ENCODE assay signal across 1 cellular context in the genomic region with DNA sequence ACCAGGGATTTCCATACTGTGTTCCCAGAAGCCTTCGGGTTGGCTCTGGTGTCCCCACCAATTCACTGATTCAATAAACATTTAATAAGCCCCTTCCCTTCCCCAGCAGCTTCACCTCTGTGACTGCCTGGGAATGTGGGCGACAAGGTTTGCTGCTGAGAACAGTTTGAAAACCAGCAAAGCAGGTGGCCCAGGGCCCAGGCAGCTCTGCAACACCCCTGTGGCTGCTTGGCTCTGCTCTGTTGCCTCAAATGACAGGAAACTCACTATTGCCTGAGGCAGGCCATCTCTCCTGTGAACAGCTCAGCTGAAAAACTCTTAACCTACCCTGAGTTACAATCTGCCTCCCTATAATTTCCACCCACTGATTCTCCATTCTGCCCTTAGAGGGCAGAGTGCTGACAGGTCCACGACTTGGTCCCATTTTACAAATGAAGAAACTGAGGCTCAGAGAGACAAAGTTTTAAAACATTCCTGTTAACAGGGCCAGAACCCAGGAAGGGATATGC.
TF ChIP-seq lines count a peak whose summit lies in the region.

No MANE protein-coding gene starts in this region.

TF ChIP-seq in GM12878, 131 proteins besides CTCF, POLR2A, EP300 and RAD21 (continued from another document and continues in another):
- TF ChIP-seq, protein P1, sequence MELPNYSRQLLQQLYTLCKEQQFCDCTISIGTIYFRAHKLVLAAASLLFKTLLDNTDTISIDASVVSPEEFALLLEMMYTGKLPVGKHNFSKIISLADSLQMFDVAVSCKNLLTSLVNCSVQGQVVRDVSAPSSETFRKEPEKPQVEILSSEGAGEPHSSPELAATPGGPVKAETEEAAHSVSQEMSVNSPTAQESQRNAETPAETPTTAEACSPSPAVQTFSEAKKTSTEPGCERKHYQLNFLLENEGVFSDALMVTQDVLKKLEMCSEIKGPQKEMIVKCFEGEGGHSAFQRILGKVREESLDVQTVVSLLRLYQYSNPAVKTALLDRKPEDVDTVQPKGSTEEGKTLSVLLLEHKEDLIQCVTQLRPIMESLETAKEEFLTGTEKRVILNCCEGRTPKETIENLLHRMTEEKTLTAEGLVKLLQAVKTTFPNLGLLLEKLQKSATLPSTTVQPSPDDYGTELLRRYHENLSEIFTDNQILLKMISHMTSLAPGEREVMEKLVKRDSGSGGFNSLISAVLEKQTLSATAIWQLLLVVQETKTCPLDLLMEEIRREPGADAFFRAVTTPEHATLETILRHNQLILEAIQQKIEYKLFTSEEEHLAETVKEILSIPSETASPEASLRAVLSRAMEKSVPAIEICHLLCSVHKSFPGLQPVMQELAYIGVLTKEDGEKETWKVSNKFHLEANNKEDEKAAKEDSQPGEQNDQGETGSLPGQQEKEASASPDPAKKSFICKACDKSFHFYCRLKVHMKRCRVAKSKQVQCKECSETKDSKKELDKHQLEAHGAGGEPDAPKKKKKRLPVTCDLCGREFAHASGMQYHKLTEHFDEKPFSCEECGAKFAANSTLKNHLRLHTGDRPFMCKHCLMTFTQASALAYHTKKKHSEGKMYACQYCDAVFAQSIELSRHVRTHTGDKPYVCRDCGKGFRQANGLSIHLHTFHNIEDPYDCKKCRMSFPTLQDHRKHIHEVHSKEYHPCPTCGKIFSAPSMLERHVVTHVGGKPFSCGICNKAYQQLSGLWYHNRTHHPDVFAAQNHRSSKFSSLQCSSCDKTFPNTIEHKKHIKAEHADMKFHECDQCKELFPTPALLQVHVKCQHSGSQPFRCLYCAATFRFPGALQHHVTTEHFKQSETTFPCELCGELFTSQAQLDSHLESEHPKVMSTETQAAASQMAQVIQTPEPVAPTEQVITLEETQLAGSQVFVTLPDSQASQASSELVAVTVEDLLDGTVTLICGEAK (IDR thresholded peaks at IDR 0.05; ENCODE audit: borderline replicate concordance) = no peak
- no peak for TF ChIP-seq CHD4 (IDR thresholded peaks at IDR 0.05)
- no peak; the same call in 1 of the 2 replicates for TF ChIP-seq SMC3 (IDR thresholded peaks at IDR 0.05; ENCODE audit: borderline replicate concordance, low read length)
- TF ChIP-seq, protein P2, sequence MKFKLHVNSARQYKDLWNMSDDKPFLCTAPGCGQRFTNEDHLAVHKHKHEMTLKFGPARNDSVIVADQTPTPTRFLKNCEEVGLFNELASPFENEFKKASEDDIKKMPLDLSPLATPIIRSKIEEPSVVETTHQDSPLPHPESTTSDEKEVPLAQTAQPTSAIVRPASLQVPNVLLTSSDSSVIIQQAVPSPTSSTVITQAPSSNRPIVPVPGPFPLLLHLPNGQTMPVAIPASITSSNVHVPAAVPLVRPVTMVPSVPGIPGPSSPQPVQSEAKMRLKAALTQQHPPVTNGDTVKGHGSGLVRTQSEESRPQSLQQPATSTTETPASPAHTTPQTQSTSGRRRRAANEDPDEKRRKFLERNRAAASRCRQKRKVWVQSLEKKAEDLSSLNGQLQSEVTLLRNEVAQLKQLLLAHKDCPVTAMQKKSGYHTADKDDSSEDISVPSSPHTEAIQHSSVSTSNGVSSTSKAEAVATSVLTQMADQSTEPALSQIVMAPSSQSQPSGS (IDR thresholded peaks at IDR 0.05; ENCODE audit: low read length) = no peak
- 0 out of 2 replicates have a peak, but pooled peaks have one; percentile 26 for TF ChIP-seq TBL1XR1 (IDR thresholded peaks at IDR 0.05; ENCODE audit: low read depth, low read length)
- 0 out of 2 replicates have a peak, but pooled peaks have one; percentile 19 for TF ChIP-seq GATAD2B (conservative IDR thresholded peaks at IDR 0.05; ENCODE audit: low read depth)
- peak; percentile 31; the same call in 1 of the 2 replicates for TF ChIP-seq ATF7 (IDR thresholded peaks at IDR 0.05; ENCODE audit: low read depth)
- 0 out of 2 replicates have a peak, but pooled peaks have one; percentile 20 for TF ChIP-seq HDGF (IDR thresholded peaks at IDR 0.05)
- TF ChIP-seq, protein P3, sequence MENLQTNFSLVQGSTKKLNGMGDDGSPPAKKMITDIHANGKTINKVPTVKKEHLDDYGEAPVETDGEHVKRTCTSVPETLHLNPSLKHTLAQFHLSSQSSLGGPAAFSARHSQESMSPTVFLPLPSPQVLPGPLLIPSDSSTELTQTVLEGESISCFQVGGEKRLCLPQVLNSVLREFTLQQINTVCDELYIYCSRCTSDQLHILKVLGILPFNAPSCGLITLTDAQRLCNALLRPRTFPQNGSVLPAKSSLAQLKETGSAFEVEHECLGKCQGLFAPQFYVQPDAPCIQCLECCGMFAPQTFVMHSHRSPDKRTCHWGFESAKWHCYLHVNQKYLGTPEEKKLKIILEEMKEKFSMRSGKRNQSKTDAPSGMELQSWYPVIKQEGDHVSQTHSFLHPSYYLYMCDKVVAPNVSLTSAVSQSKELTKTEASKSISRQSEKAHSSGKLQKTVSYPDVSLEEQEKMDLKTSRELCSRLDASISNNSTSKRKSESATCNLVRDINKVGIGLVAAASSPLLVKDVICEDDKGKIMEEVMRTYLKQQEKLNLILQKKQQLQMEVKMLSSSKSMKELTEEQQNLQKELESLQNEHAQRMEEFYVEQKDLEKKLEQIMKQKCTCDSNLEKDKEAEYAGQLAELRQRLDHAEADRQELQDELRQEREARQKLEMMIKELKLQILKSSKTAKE (IDR thresholded peaks at IDR 0.05; ENCODE audit: low read depth, poor library complexity, severe bottlenecking) = peak; percentile 7
- TF ChIP-seq, protein P4, sequence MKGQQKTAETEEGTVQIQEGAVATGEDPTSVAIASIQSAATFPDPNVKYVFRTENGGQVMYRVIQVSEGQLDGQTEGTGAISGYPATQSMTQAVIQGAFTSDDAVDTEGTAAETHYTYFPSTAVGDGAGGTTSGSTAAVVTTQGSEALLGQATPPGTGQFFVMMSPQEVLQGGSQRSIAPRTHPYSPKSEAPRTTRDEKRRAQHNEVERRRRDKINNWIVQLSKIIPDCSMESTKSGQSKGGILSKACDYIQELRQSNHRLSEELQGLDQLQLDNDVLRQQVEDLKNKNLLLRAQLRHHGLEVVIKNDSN (IDR thresholded peaks at IDR 0.05; ENCODE audit: borderline replicate concordance, extremely low read length, insufficient read depth, low read depth, low read length) = no peak
- TF ChIP-seq, protein P5, sequence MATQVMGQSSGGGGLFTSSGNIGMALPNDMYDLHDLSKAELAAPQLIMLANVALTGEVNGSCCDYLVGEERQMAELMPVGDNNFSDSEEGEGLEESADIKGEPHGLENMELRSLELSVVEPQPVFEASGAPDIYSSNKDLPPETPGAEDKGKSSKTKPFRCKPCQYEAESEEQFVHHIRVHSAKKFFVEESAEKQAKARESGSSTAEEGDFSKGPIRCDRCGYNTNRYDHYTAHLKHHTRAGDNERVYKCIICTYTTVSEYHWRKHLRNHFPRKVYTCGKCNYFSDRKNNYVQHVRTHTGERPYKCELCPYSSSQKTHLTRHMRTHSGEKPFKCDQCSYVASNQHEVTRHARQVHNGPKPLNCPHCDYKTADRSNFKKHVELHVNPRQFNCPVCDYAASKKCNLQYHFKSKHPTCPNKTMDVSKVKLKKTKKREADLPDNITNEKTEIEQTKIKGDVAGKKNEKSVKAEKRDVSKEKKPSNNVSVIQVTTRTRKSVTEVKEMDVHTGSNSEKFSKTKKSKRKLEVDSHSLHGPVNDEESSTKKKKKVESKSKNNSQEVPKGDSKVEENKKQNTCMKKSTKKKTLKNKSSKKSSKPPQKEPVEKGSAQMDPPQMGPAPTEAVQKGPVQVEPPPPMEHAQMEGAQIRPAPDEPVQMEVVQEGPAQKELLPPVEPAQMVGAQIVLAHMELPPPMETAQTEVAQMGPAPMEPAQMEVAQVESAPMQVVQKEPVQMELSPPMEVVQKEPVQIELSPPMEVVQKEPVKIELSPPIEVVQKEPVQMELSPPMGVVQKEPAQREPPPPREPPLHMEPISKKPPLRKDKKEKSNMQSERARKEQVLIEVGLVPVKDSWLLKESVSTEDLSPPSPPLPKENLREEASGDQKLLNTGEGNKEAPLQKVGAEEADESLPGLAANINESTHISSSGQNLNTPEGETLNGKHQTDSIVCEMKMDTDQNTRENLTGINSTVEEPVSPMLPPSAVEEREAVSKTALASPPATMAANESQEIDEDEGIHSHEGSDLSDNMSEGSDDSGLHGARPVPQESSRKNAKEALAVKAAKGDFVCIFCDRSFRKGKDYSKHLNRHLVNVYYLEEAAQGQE (IDR thresholded peaks at IDR 0.05; ENCODE audit: low read depth, low read length) = no peak
- peak; percentile 76 for TF ChIP-seq IKZF1 (conservative IDR thresholded peaks at IDR 0.05)
- peak; percentile 75 for TF ChIP-seq MEF2B (IDR thresholded peaks at IDR 0.05; ENCODE audit: partially characterized antibody, poor library complexity, severe bottlenecking)
- TF ChIP-seq, protein P6, sequence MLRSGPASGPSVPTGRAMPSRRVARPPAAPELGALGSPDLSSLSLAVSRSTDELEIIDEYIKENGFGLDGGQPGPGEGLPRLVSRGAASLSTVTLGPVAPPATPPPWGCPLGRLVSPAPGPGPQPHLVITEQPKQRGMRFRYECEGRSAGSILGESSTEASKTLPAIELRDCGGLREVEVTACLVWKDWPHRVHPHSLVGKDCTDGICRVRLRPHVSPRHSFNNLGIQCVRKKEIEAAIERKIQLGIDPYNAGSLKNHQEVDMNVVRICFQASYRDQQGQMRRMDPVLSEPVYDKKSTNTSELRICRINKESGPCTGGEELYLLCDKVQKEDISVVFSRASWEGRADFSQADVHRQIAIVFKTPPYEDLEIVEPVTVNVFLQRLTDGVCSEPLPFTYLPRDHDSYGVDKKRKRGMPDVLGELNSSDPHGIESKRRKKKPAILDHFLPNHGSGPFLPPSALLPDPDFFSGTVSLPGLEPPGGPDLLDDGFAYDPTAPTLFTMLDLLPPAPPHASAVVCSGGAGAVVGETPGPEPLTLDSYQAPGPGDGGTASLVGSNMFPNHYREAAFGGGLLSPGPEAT (IDR thresholded peaks at IDR 0.05; ENCODE audit: low read depth) = peak; percentile 83
- 0 out of 2 replicates have a peak, but pooled peaks have one; percentile 47 for TF ChIP-seq PAX5 (IDR thresholded peaks at IDR 0.05; ENCODE audit: borderline replicate concordance, low read depth, low read length)
- 0 out of 3 replicates have a peak, but pooled peaks of 1 of the 2 experiments have one; percentile 36 for TF ChIP-seq EGR1 (IDR thresholded peaks at IDR 0.05; ENCODE audit: borderline replicate concordance in 1 of 2, low read depth in 2 of 2, low read length in 2 of 2)
- TF ChIP-seq, protein P7, sequence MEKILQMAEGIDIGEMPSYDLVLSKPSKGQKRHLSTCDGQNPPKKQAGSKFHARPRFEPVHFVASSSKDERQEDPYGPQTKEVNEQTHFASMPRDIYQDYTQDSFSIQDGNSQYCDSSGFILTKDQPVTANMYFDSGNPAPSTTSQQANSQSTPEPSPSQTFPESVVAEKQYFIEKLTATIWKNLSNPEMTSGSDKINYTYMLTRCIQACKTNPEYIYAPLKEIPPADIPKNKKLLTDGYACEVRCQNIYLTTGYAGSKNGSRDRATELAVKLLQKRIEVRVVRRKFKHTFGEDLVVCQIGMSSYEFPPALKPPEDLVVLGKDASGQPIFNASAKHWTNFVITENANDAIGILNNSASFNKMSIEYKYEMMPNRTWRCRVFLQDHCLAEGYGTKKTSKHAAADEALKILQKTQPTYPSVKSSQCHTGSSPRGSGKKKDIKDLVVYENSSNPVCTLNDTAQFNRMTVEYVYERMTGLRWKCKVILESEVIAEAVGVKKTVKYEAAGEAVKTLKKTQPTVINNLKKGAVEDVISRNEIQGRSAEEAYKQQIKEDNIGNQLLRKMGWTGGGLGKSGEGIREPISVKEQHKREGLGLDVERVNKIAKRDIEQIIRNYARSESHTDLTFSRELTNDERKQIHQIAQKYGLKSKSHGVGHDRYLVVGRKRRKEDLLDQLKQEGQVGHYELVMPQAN (conservative IDR thresholded peaks at IDR 0.05) = no peak
- TF ChIP-seq, protein P8, sequence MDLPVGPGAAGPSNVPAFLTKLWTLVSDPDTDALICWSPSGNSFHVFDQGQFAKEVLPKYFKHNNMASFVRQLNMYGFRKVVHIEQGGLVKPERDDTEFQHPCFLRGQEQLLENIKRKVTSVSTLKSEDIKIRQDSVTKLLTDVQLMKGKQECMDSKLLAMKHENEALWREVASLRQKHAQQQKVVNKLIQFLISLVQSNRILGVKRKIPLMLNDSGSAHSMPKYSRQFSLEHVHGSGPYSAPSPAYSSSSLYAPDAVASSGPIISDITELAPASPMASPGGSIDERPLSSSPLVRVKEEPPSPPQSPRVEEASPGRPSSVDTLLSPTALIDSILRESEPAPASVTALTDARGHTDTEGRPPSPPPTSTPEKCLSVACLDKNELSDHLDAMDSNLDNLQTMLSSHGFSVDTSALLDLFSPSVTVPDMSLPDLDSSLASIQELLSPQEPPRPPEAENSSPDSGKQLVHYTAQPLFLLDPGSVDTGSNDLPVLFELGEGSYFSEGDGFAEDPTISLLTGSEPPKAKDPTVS (IDR thresholded peaks at IDR 0.05; ENCODE audit: low read depth, low read length) = no peak
- TF ChIP-seq RB1 (IDR thresholded peaks at IDR 0.05; ENCODE audit: borderline replicate concordance) = no peak
- TF ChIP-seq, protein P9, sequence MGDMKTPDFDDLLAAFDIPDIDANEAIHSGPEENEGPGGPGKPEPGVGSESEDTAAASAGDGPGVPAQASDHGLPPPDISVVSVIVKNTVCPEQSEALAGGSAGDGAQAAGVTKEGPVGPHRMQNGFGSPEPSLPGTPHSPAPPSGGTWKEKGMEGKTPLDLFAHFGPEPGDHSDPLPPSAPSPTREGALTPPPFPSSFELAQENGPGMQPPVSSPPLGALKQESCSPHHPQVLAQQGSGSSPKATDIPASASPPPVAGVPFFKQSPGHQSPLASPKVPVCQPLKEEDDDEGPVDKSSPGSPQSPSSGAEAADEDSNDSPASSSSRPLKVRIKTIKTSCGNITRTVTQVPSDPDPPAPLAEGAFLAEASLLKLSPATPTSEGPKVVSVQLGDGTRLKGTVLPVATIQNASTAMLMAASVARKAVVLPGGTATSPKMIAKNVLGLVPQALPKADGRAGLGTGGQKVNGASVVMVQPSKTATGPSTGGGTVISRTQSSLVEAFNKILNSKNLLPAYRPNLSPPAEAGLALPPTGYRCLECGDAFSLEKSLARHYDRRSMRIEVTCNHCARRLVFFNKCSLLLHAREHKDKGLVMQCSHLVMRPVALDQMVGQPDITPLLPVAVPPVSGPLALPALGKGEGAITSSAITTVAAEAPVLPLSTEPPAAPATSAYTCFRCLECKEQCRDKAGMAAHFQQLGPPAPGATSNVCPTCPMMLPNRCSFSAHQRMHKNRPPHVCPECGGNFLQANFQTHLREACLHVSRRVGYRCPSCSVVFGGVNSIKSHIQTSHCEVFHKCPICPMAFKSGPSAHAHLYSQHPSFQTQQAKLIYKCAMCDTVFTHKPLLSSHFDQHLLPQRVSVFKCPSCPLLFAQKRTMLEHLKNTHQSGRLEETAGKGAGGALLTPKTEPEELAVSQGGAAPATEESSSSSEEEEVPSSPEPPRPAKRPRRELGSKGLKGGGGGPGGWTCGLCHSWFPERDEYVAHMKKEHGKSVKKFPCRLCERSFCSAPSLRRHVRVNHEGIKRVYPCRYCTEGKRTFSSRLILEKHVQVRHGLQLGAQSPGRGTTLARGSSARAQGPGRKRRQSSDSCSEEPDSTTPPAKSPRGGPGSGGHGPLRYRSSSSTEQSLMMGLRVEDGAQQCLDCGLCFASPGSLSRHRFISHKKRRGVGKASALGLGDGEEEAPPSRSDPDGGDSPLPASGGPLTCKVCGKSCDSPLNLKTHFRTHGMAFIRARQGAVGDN (IDR thresholded peaks at IDR 0.05) = peak; percentile 99
- TF ChIP-seq, protein P10, sequence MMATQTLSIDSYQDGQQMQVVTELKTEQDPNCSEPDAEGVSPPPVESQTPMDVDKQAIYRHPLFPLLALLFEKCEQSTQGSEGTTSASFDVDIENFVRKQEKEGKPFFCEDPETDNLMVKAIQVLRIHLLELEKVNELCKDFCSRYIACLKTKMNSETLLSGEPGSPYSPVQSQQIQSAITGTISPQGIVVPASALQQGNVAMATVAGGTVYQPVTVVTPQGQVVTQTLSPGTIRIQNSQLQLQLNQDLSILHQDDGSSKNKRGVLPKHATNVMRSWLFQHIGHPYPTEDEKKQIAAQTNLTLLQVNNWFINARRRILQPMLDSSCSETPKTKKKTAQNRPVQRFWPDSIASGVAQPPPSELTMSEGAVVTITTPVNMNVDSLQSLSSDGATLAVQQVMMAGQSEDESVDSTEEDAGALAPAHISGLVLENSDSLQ (IDR thresholded peaks at IDR 0.05) = no peak
- TF ChIP-seq, protein P11, sequence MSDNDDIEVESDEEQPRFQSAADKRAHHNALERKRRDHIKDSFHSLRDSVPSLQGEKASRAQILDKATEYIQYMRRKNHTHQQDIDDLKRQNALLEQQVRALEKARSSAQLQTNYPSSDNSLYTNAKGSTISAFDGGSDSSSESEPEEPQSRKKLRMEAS (IDR thresholded peaks at IDR 0.05; ENCODE audit: low read depth, low read length) = 0 out of 2 replicates have a peak, but pooled peaks have one; percentile 48
